Comparison of ENCODE assay signal across 2 cellular contexts in the genomic region with DNA sequence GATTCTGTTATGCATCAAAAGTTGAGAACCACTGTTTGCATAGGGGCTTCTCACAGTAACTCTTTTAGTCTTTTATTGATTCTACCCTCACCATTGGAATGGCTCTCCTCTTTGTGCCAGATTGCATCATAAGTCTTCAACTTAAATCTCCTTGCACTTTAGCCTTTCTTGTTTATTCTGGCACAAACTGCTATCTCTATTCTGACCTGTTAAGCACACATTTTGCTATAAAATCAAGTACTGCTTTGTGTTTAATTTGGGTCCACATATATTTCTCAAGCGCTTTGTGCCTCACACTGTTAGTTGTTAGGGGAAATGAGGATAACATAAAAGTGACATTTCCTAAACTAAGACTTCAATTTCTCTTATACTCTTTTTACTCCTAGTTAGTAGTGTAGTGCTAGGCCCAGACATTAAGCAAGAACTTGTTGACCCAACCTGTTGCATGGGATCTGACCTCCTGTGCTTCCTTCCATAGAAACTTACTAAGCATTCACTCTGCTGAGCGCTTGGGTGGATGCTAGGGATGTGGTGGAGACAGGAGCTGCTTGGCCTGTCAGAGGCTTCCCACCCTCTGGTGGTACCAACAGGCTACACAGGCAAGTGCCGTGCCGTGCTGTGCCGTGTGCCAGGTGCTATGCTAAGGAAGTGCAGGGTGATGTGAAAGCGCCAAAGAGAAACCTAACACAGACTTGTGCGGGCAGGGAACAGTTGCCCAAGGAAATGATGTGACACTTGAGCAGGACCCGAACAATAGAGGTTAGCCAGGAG.
TF ChIP-seq lines count a peak whose summit lies in the region.

No MANE protein-coding gene starts in this region.

TF ChIP-seq in GM23338, 12 proteins besides CTCF, POLR2A, EP300 and RAD21 (continues in another document):
- TF ChIP-seq, protein P1, sequence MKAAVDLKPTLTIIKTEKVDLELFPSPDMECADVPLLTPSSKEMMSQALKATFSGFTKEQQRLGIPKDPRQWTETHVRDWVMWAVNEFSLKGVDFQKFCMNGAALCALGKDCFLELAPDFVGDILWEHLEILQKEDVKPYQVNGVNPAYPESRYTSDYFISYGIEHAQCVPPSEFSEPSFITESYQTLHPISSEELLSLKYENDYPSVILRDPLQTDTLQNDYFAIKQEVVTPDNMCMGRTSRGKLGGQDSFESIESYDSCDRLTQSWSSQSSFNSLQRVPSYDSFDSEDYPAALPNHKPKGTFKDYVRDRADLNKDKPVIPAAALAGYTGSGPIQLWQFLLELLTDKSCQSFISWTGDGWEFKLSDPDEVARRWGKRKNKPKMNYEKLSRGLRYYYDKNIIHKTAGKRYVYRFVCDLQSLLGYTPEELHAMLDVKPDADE (IDR thresholded peaks at IDR 0.05): no peak
- TF ChIP-seq STAT1 (IDR thresholded peaks at IDR 0.05; ENCODE audit: unreplicated experiment): no peak
- no peak for TF ChIP-seq ZNF114 (CRISPR knock-in tag; IDR thresholded peaks at IDR 0.05)
- no peak for TF ChIP-seq POLR2AphosphoS5 (IDR thresholded peaks at IDR 0.05; ENCODE audit: low read depth)
- TF ChIP-seq ZNF331 (CRISPR knock-in tag; IDR thresholded peaks at IDR 0.05; ENCODE audit: low read depth): no peak
- TF ChIP-seq CREB1 (CRISPR knock-in tag; IDR thresholded peaks at IDR 0.05; ENCODE audit: low read depth): no peak
- no peak for TF ChIP-seq EZH2 (IDR thresholded peaks at IDR 0.05; ENCODE audit: low read depth, unreplicated experiment)
- TF ChIP-seq JUNB (IDR thresholded peaks at IDR 0.05; ENCODE audit: unreplicated experiment): no peak
- TF ChIP-seq REST (IDR thresholded peaks at IDR 0.05; ENCODE audit: unreplicated experiment): no peak

TF ChIP-seq in WTC11, 78 proteins besides CTCF, POLR2A, EP300 and RAD21:
- TF ChIP-seq ESRRA (CRISPR knock-in tag; IDR thresholded peaks at IDR 0.05; ENCODE audit: borderline replicate concordance) (no peak), ZNF396 (CRISPR knock-in tag; IDR thresholded peaks at IDR 0.05; ENCODE audit: borderline replicate concordance) (no peak), EMX1 (CRISPR knock-in tag; IDR thresholded peaks at IDR 0.05) (no peak), ELF4 (CRISPR knock-in tag; IDR thresholded peaks at IDR 0.05; ENCODE audit: low read depth) (no peak), TP53 (CRISPR knock-in tag; IDR thresholded peaks at IDR 0.05) (no peak), CREB1 (CRISPR knock-in tag; IDR thresholded peaks at IDR 0.05) (no peak), ZNF281 (CRISPR knock-in tag; IDR thresholded peaks at IDR 0.05) (no peak), PRRX2 (CRISPR knock-in tag; IDR thresholded peaks at IDR 0.05) (no peak), MAX (CRISPR knock-in tag; IDR thresholded peaks at IDR 0.05) (0 out of 2 replicates have a peak, but pooled peaks have one; percentile 19), SP1 (CRISPR knock-in tag; conservative IDR thresholded peaks at IDR 0.05) (no peak), SOX15 (CRISPR knock-in tag; IDR thresholded peaks at IDR 0.05) (no peak), E2F1 (CRISPR knock-in tag; IDR thresholded peaks at IDR 0.05) (no peak), ZNF263 (CRISPR knock-in tag; IDR thresholded peaks at IDR 0.05; ENCODE audit: low read depth) (no peak), ZNF671 (CRISPR knock-in tag; IDR thresholded peaks at IDR 0.05) (no peak), RELA (CRISPR knock-in tag; IDR thresholded peaks at IDR 0.05; ENCODE audit: borderline replicate concordance) (no peak), GABPB1 (CRISPR knock-in tag; IDR thresholded peaks at IDR 0.05) (peak; percentile 98), RORB (CRISPR knock-in tag; IDR thresholded peaks at IDR 0.05) (no peak)
